In genomic region chr20:16684416-16684815, GRCh38 we compare ENCODE assay signal across 24 cellular contexts.
"Had no signal": no experiment of that assay in that cellular context is flagged by ENCODE, and none has a peak within 500 bp of the region (broad histone marks: within the 10 kb centered on the region; RNA-seq: fewer than 3 reads in every experiment).

No MANE protein-coding gene starts in this region.

- H3K4me3 ChIP-seq: colonic mucosa, coronary artery, dorsolateral prefrontal cortex, esophagus muscularis mucosa, esophagus squamous epithelium, gastrocnemius medialis, gastroesophageal sphincter, heart left ventricle, heart right ventricle had no signal

- H3K27me3 ChIP-seq: colonic mucosa, dorsolateral prefrontal cortex, esophagus muscularis mucosa, esophagus squamous epithelium, foreskin keratinocyte, gastrocnemius medialis, gastroesophageal sphincter, heart left ventricle, heart right ventricle had no signal

- H3K36me3 ChIP-seq: colonic mucosa, esophagus muscularis mucosa, esophagus squamous epithelium, gastrocnemius medialis, gastroesophageal sphincter, heart left ventricle, heart right ventricle had no signal

- H3K4me1 ChIP-seq: colonic mucosa, esophagus muscularis mucosa, esophagus squamous epithelium, foreskin keratinocyte, gastrocnemius medialis, gastroesophageal sphincter, heart left ventricle, heart right ventricle had no signal

- DNase-seq: colonic mucosa; cortex of kidney; dermis blood vessel endothelial cell; dorsolateral prefrontal cortex; effector CD4-positive, alpha-beta T cell; effector CD8-positive, alpha-beta T cell; effector memory CD4-positive, alpha-beta T cell; effector memory CD8-positive, alpha-beta T cell; endodermal cell; erythroblast; esophagus squamous epithelium; foreskin fibroblast; foreskin keratinocyte; foreskin melanocyte; gastrocnemius medialis; glutamatergic neuron; head of caudate nucleus; heart left ventricle; heart right ventricle had no signal

- ATAC-seq: effector memory CD8-positive, alpha-beta T cell; esophagus mucosa; foreskin keratinocyte; gastrocnemius medialis; gastroesophageal sphincter; heart left ventricle; heart right ventricle had no signal

- H3K9me3 ChIP-seq: colonic mucosa, esophagus muscularis mucosa, esophagus squamous epithelium, gastrocnemius medialis, gastroesophageal sphincter, heart left ventricle, heart right ventricle had no signal

- H3K27ac ChIP-seq: colonic mucosa, coronary artery, dorsolateral prefrontal cortex, epithelial cell of prostate, esophagus muscularis mucosa, esophagus squamous epithelium, foreskin keratinocyte, gastrocnemius medialis, gastroesophageal sphincter, heart left ventricle, heart right ventricle had no signal
